14 cellular contexts compared by ENCODE assay signal in genomic region chr15:40058476-40059140, GRCh38. TPM values are rescaled to one million over a fixed set of nuclear protein-coding genes. Genes with fewer than 3 reads are reported as not detected.
A peak's percentile ranks its signal among the peaks of the same experiment; 100 is the strongest.
DNase-seq lines count a peak whose midpoint lies in the region; ATAC-seq, FAIRE-seq and TF ChIP-seq lines count a peak whose summit lies in the region.
"Had no signal": no experiment of that assay in that cellular context is flagged by ENCODE, and none has a peak within 500 bp of the region (broad histone marks: within the 10 kb centered on the region; RNA-seq: fewer than 3 reads in every experiment).

No MANE protein-coding gene starts in this region.

- H3K9me3 ChIP-seq in HepG2 (ENCODE audit: low read length), result no peaks in the 10 kb centered on the region

- H4K20me1 ChIP-seq in HepG2 (ENCODE audit: insufficient read depth, low read length), result no peaks in the 10 kb centered on the region

- no TSS peak for BruUV-seq in HepG2 (replicated peaks; lab: Mats Ljungman, UMichigan)

- H3K9ac ChIP-seq in HepG2 (ENCODE audit: insufficient read depth, low read depth, low read length), result no peak overlapping the region

- no peaks in the 10 kb centered on the region for H3K27me3 ChIP-seq in HepG2 (ENCODE audit: control insufficient read depth in 1 of 2, insufficient read depth in 2 of 2, low read length in 2 of 2)
- H3K27me3 ChIP-seq: hepatocyte had no signal

- no peak overlapping the region for H3K27ac ChIP-seq in HepG2 (ENCODE audit: extremely low read length, insufficient read depth, low read length)
- H3K27ac ChIP-seq: hepatocyte had no signal

- H3K9me3 Mint-ChIP-seq in T-helper 2 cell treated with Interferon-gamma antibody and Interleukin-4, amounts not matched to agents 5 μg/mL and 100 μg/mL, for 36 hours, result no peaks in the 10 kb centered on the region
- H3K9me3 Mint-ChIP-seq in WTC11, result no peaks in the 10 kb centered on the region
- H3K9me3 Mint-ChIP-seq: activated naive CD4-positive, alpha-beta T cell treated with anti-CD3 and anti-CD28 coated beads, Interleukin-2, amount 50 U/mL, for 72 hours had no signal

- POLR2A ChIA-PET in HepG2 (lab: Yijun Ruan, JAX), result no interaction called here
- POLR2A ChIA-PET in WTC11 (lab: Charles Lee), result interaction anchor here (0.6 to 1.4 kb wide), 2 partner anchors 11 to 16 kb away, joined by 3 to 5 read pairs; no protein-coding TSS in a partner anchor

- TF ChIP-seq RAD21 in HepG2 (CRISPR knock-in tag; IDR thresholded peaks at IDR 0.05), result no peak

- TF ChIP-seq POLR2A in HepG2 (IDR thresholded peaks at IDR 0.05; ENCODE audit: insufficient read depth in 1 of 2, low read depth in 2 of 2, low read length in 2 of 2), result no peak
- TF ChIP-seq POLR2A in H54 (IDR thresholded peaks at IDR 0.05; ENCODE audit: low read depth, low read length), result no peak

- H3K4me3 ChIP-seq in fibroblast of pulmonary artery (replicated peaks; ENCODE audit: low read depth, low read length) (no peak overlapping the region), HepG2 (replicated peaks in 1 of 3; ENCODE audit: insufficient read depth in 1 of 3, low read depth in 2 of 3, low read length in 3 of 3) (no peak overlapping the region)
- H3K4me3 ChIP-seq: hepatocyte, lung had no signal

- peaks cover 0 to 2% of the 10 kb centered on the region in 2 experiments; a peak in 1 of 5 replicates for H3K36me3 ChIP-seq in HepG2 (replicated peaks in 1 of 2; ENCODE audit: control insufficient read depth in 1 of 2, insufficient read depth in 2 of 2, low read length in 2 of 2)

- H3K4me1 ChIP-seq in HepG2 (ENCODE audit: insufficient read depth, low read length), result no peaks in the 10 kb centered on the region

- H2AFZ ChIP-seq in HepG2 (ENCODE audit: low read length), result no peak overlapping the region
- H2AFZ ChIP-seq: hepatocyte had no signal

- intact Hi-C loops in HepG2 (cut with micrococcal nuclease; ENCODE audit: unreplicated experiment), result no loop called here

- TF ChIP-seq CTCF in AG09319 (IDR thresholded peaks at IDR 0.05; ENCODE audit: low read depth, low read length), result no peak
- no peak for TF ChIP-seq CTCF in fibroblast of pulmonary artery (IDR thresholded peaks at IDR 0.05; ENCODE audit: low read length, missing control alignments)
- TF ChIP-seq CTCF in HepG2 (CRISPR knock-in tag; IDR thresholded peaks at IDR 0.05), result no peak
- no peak for TF ChIP-seq CTCF in WTC11 (IDR thresholded peaks at IDR 0.05)

- in situ Hi-C loops in HepG2 (cut with HindIII; ENCODE audit: extremely low pct_ligation_motif_present, low pct_unique_long_range_greater_than_20kb), result no loop called here

- ATAC-seq in HepG2, result no peak
- ATAC-seq in WTC11, result no peak
- no peak for ATAC-seq in HG03342 (IDR thresholded peaks at IDR 0.05; ENCODE audit: unreplicated experiment)
- ATAC-seq: Panc1 had no signal

- 89% methylated on average over 3 of the region's 3 CpGs for WGBS in HepG2 (ENCODE audit: low lambda C conversion rate)

- peak; percentile 82 for FAIRE-seq in GM18507 (lab: Jason Lieb, UNC)
- FAIRE-seq in HepG2 (lab: Jason Lieb, UNC), result no peak
- no peak for FAIRE-seq in H54 (lab: Jason Lieb, UNC)

- no peaks in the 10 kb centered on the region for H3K79me2 ChIP-seq in HepG2 (ENCODE audit: insufficient read depth, low read length)
- H3K79me2 ChIP-seq: hepatocyte had no signal

- H3K27ac Mint-ChIP-seq in T-helper 2 cell treated with Interferon-gamma antibody and Interleukin-4, amounts not matched to agents 5 μg/mL and 100 μg/mL, for 36 hours, result peak overlapping the region; percentile 4
- no peak overlapping the region; the same call in 1 of the 2 replicates for H3K27ac Mint-ChIP-seq in WTC11
- H3K27ac Mint-ChIP-seq: activated naive CD4-positive, alpha-beta T cell treated with anti-CD3 and anti-CD28 coated beads, Interleukin-2, amount 50 U/mL, for 72 hours had no signal

- peaks cover 34% of the 10 kb centered on the region for H3K4me1 Mint-ChIP-seq in T-helper 2 cell treated with Interferon-gamma antibody and Interleukin-4, amounts not matched to agents 5 μg/mL and 100 μg/mL, for 36 hours (ENCODE audit: low read depth)
- peaks cover 13% of the 10 kb centered on the region for H3K4me1 Mint-ChIP-seq in WTC11

- H3K4me3 Mint-ChIP-seq in T-helper 2 cell treated with Interferon-gamma antibody and Interleukin-4, amounts not matched to agents 5 μg/mL and 100 μg/mL, for 36 hours, result peak overlapping the region; percentile 0
- no peak overlapping the region for H3K4me3 Mint-ChIP-seq in WTC11

- peaks cover 6% of the 10 kb centered on the region for H3K36me3 Mint-ChIP-seq in T-helper 2 cell treated with Interferon-gamma antibody and Interleukin-4, amounts not matched to agents 5 μg/mL and 100 μg/mL, for 36 hours (ENCODE audit: low read depth)
- H3K36me3 Mint-ChIP-seq in WTC11, result no peaks in the 10 kb centered on the region

- DNase-seq in AG09319 (ENCODE audit: extremely low read depth, low read depth) (peak; percentile 35), GM18507 (ENCODE audit: extremely low spot score, insufficient read length, low read depth) (no peak), fibroblast of pulmonary artery (ENCODE audit: low read depth) (peak; percentile 73), HepG2 (ENCODE audit: low spot score) (no peak), WTC11 (ENCODE audit: low spot score) (no peak), H54 (ENCODE audit: insufficient read length, low spot score) (no peak)
- DNase-seq in T-helper 2 cell treated with Interferon-gamma antibody and Interleukin-4, amounts not matched to agents 5 μg/mL and 100 μg/mL, for 36 hours (ENCODE audit: low spot score), result no peak
- DNase-seq: COR-L47, NCI-H2029 treated with DMSO at 0.1 percent for 48 hours had no signal

- TF ChIP-seq EP300 in HepG2 (IDR thresholded peaks at IDR 0.05; ENCODE audit: low read depth in 2 of 2, low read length in 2 of 2), result no peak
- no peak for TF ChIP-seq EP300 in HepG2 (CRISPR knock-in tag; IDR thresholded peaks at IDR 0.05; ENCODE audit: borderline replicate concordance)

- no peaks in the 10 kb centered on the region for H3K27me3 Mint-ChIP-seq in T-helper 2 cell treated with Interferon-gamma antibody and Interleukin-4, amounts not matched to agents 5 μg/mL and 100 μg/mL, for 36 hours (ENCODE audit: low read depth)
- H3K27me3 Mint-ChIP-seq in WTC11 (ENCODE audit: low read depth), result no peaks in the 10 kb centered on the region

- H3K4me2 ChIP-seq in HepG2 (ENCODE audit: low read depth, low read length), result no peak overlapping the region
- H3K4me2 ChIP-seq: hepatocyte had no signal

- CTCF ChIA-PET in HepG2 (lab: Yijun Ruan, JAX; ENCODE audit: low intra/inter-chr PET ratio, low total read pairs), result no interaction called here
- CTCF ChIA-PET in WTC11 (lab: Charles Lee), result interaction anchor here (0.6 to 7.4 kb wide), 9 partner anchors 11 to 221 kb away, joined by 3 to 85 read pairs (median 7); partner anchors contain the start of genes BMF and SRP14

RNA-seq across cellular contexts. Expression of gene SRP14, which starts 19.6 kb away (rescaled TPM):
- 208 and 346 TPM in 2 replicates for total RNA-seq in HepG2 (2016; rRNA removed; fragmentation: Illumina TruSeq; extraction: Trizol)
- total RNA-seq in HepG2 (2016; cell fraction: cytosol; rRNA removed; fragmentation: Illumina TruSeq; extraction: Trizol; ENCODE audit: low read depth), result 41.2 and 44.6 TPM in 2 replicates
- 215 and 364 TPM in 2 replicates for total RNA-seq in HepG2 (2016; cell fraction: insoluble cytoplasmic fraction; rRNA removed; fragmentation: Illumina TruSeq; extraction: Trizol)
- total RNA-seq in HepG2 (2016; cell fraction: membrane; rRNA removed; fragmentation: Illumina TruSeq; extraction: Trizol), result 66.6 and 67.3 TPM in 2 replicates
- total RNA-seq in HepG2 (2016; cell fraction: nucleus; rRNA removed; fragmentation: Illumina TruSeq; extraction: Trizol), result 83.4 and 83.7 TPM in 2 replicates
- 257 and 356 TPM in 2 replicates for polyA plus RNA-seq in HepG2 (2011; rRNA removed)
- polyA plus RNA-seq in HepG2 (2011; cell fraction: cytosol; rRNA removed), result 182 and 220 TPM in 2 replicates
- polyA plus RNA-seq in HepG2 (2011; cell fraction: nucleus; rRNA removed), result 51.4 and 52.1 TPM in 2 replicates
- polyA plus RNA-seq in HepG2 (2012), result 184 and 206 TPM in 2 replicates
- 72.3 and 76.1 TPM in 2 replicates for polyA plus RNA-seq in HepG2 (2016; cell fraction: cytosol; fragmentation: Illumina TruSeq; extraction: Trizol; ENCODE audit: low read depth)
- 607 and 646 TPM in 2 replicates for polyA plus RNA-seq in HepG2 (2016; cell fraction: insoluble cytoplasmic fraction; fragmentation: Illumina TruSeq; extraction: Trizol; ENCODE audit: low read depth)
- polyA plus RNA-seq in HepG2 (2016; cell fraction: membrane; fragmentation: Illumina TruSeq; extraction: Trizol; ENCODE audit: low read depth), result 102 TPM in 2 replicates
- polyA plus RNA-seq in HepG2 (2016; cell fraction: nucleus; fragmentation: Illumina TruSeq; extraction: Trizol; ENCODE audit: insufficient read depth, low read depth), result 218 and 240 TPM in 2 replicates
- polyA minus RNA-seq in HepG2 (2011; rRNA and poly(A)+ RNA removed; ENCODE audit: low replicate concordance), result 39.8 and 85.1 TPM in 2 replicates
- polyA minus RNA-seq in HepG2 (2011; cell fraction: cytosol; rRNA and poly(A)+ RNA removed), result 43.2 and 55.2 TPM in 2 replicates
- 31.1 and 41.5 TPM in 2 replicates for polyA minus RNA-seq in HepG2 (2011; cell fraction: nucleus; rRNA and poly(A)+ RNA removed)
- 190 to 199 TPM (median 192 TPM) in 3 replicates for total RNA-seq in WTC11 (2021)

RNA-seq across cellular contexts. Expression of gene BMF, which starts 50.1 kb away (rescaled TPM):
- 5.4 and 8.7 TPM in 2 replicates for total RNA-seq in HepG2 (2016; rRNA removed; fragmentation: Illumina TruSeq; extraction: Trizol)
- 0.88 and 1.0 TPM in 2 replicates for total RNA-seq in HepG2 (2016; cell fraction: cytosol; rRNA removed; fragmentation: Illumina TruSeq; extraction: Trizol; ENCODE audit: low read depth)
- 5.1 and 9.6 TPM in 2 replicates for total RNA-seq in HepG2 (2016; cell fraction: insoluble cytoplasmic fraction; rRNA removed; fragmentation: Illumina TruSeq; extraction: Trizol)
- total RNA-seq in HepG2 (2016; cell fraction: membrane; rRNA removed; fragmentation: Illumina TruSeq; extraction: Trizol), result 2.8 and 3.2 TPM in 2 replicates
- 11.8 and 14.8 TPM in 2 replicates for total RNA-seq in HepG2 (2016; cell fraction: nucleus; rRNA removed; fragmentation: Illumina TruSeq; extraction: Trizol)
- polyA plus RNA-seq in HepG2 (2011; rRNA removed), result 15.9 and 32.7 TPM in 2 replicates
- polyA plus RNA-seq in HepG2 (2011; cell fraction: cytosol; rRNA removed), result 12.2 and 20.6 TPM in 2 replicates
- polyA plus RNA-seq in HepG2 (2011; cell fraction: nucleus; rRNA removed), result 28.3 and 48.7 TPM in 2 replicates
- 14.9 and 27.8 TPM in 2 replicates for polyA plus RNA-seq in HepG2 (2012)
- 0.38 and 0.44 TPM in 2 replicates for polyA plus RNA-seq in HepG2 (2016; cell fraction: cytosol; fragmentation: Illumina TruSeq; extraction: Trizol; ENCODE audit: low read depth)
- 4.3 and 4.9 TPM in 2 replicates for polyA plus RNA-seq in HepG2 (2016; cell fraction: insoluble cytoplasmic fraction; fragmentation: Illumina TruSeq; extraction: Trizol; ENCODE audit: low read depth)
- polyA plus RNA-seq in HepG2 (2016; cell fraction: membrane; fragmentation: Illumina TruSeq; extraction: Trizol; ENCODE audit: low read depth), result 0.95 and 1.0 TPM in 2 replicates
- 13.0 and 15.3 TPM in 2 replicates for polyA plus RNA-seq in HepG2 (2016; cell fraction: nucleus; fragmentation: Illumina TruSeq; extraction: Trizol; ENCODE audit: insufficient read depth, low read depth)
- 3.0 and 44.4 TPM in 2 replicates for polyA minus RNA-seq in HepG2 (2011; rRNA and poly(A)+ RNA removed; ENCODE audit: low replicate concordance)
- polyA minus RNA-seq in HepG2 (2011; cell fraction: cytosol; rRNA and poly(A)+ RNA removed), result 11.2 and 23.6 TPM in 2 replicates
- 23.4 and 35.4 TPM in 2 replicates for polyA minus RNA-seq in HepG2 (2011; cell fraction: nucleus; rRNA and poly(A)+ RNA removed)
- 32.9 to 36.9 TPM (median 36.6 TPM) in 3 replicates for total RNA-seq in WTC11 (2021)

Comparison
In these comparisons a context has a peak if more than half of its experiments do, and no peak if none do; other contexts are left out.
1. DNase-seq: peak in AG09319 (single experiment) and fibroblast of pulmonary artery (single experiment); none in GM18507 (single experiment), T-helper 2 cell treated with Interferon-gamma antibody and Interleukin-4, amounts not matched to agents 5 μg/mL and 100 μg/mL, for 36 hours (single experiment), HepG2 (single experiment), WTC11 (single experiment) and H54 (single experiment).